Comparison of ENCODE assay signal across 8 cellular contexts in genomic region chr10:123044391-123044790, GRCh38. TPM values are rescaled to one million over a fixed set of nuclear protein-coding genes. Genes with fewer than 3 reads are reported as not detected.
DNase-seq lines count a peak whose midpoint lies in the region; TF ChIP-seq lines count a peak whose summit lies in the region.
"Had no signal": no experiment of that assay in that cellular context is flagged by ENCODE, and none has a peak within 500 bp of the region (broad histone marks: within the 10 kb centered on the region; RNA-seq: fewer than 3 reads in every experiment).

No MANE protein-coding gene starts in this region.

- no peak overlapping the region for H3K56ac ChIP-seq in mesendoderm (ENCODE audit: low read length)

- H3K27me3 ChIP-seq in adipocyte (replicated peaks; ENCODE audit: control insufficient read depth, insufficient read depth, low read length) = no peaks in the 10 kb centered on the region
- H3K27me3 ChIP-seq in mesendoderm (ENCODE audit: insufficient read depth, low read length, poor library complexity) = no peaks in the 10 kb centered on the region

- no CpG with 5 or more reads among the region's 2 CpGs for WGBS in mesendoderm (ENCODE audit: extremely low coverage, insufficient coverage, low lambda C conversion rate)

- DNase-seq in GM10266 (ENCODE audit: extremely low spot score) (no peak), MV-4-11 (lab: John Stamatoyannopoulos, UW) (peak; percentile 39), adipocyte (ENCODE audit: low read depth) (peak; percentile 51), mesendoderm (peak; percentile 13), mesothelial cell of epicardium (ENCODE audit: low spot score in 2 of 2, unreplicated experiment in 2 of 2) (no peak)
- no peak for DNase-seq in stimulated activated naive CD4-positive, alpha-beta T cell treated with Interleukin-2 at 50 U/mL for 16 hours (lab: John Stamatoyannopoulos, UW)
- no peak for DNase-seq in stimulated activated CD4-positive, alpha-beta T cell treated with anti-CD3 and anti-CD28 coated beads, Interleukin-4, amount 100 ng/mL, for 4 hours
- DNase-seq: stimulated activated CD4-positive, alpha-beta T cell treated with anti-CD3 and anti-CD28 coated beads, Interleukin-2, amount 100 ng/mL, for 48 hours had no signal

- H3K4me3 ChIP-seq in adipocyte (ENCODE audit: low read length) = no peak overlapping the region
- no peak overlapping the region for H3K4me3 ChIP-seq in mesendoderm (ENCODE audit: low read length)

- no peaks in the 10 kb centered on the region for H3K79me2 ChIP-seq in mesendoderm (ENCODE audit: control insufficient read depth, insufficient read depth, low read length)

- peaks cover 2% of the 10 kb centered on the region for H3K9me3 Mint-ChIP-seq in mesothelial cell of epicardium

- H3K27ac Mint-ChIP-seq in mesothelial cell of epicardium = no peak overlapping the region

- H3K27ac ChIP-seq in mesendoderm (ENCODE audit: low read depth, low read length) = no peak overlapping the region

- no peaks in the 10 kb centered on the region for H3K27me3 Mint-ChIP-seq in mesothelial cell of epicardium (ENCODE audit: low read depth)

- H3K18ac ChIP-seq in mesendoderm (ENCODE audit: low read length) = no peak overlapping the region

- no peak overlapping the region for H2BK15ac ChIP-seq in mesendoderm (replicated peaks; ENCODE audit: low read depth)

- no peaks in the 10 kb centered on the region for H3K9me3 ChIP-seq in adipocyte (ENCODE audit: control insufficient read depth, low read length)

- no peak overlapping the region for H3K23ac ChIP-seq in mesendoderm (ENCODE audit: low read length)

- H3K4me1 Mint-ChIP-seq in mesothelial cell of epicardium = no peaks in the 10 kb centered on the region

- H4K5ac ChIP-seq in mesendoderm (ENCODE audit: low read length) = no peak overlapping the region

- H3K4me1 ChIP-seq in adipocyte (ENCODE audit: control insufficient read depth, insufficient read depth, low read length) (no peaks in the 10 kb centered on the region), mesendoderm (ENCODE audit: control insufficient read depth, low read depth, low read length) (no peaks in the 10 kb centered on the region)

- H3K4me2 ChIP-seq in mesendoderm (ENCODE audit: low read length) = no peak overlapping the region

- no peaks in the 10 kb centered on the region for H3K79me1 ChIP-seq in mesendoderm (ENCODE audit: low read length)

- no peak overlapping the region for H3K4me3 Mint-ChIP-seq in mesothelial cell of epicardium

- TF ChIP-seq CTCF in GM10266 (IDR thresholded peaks at IDR 0.05; ENCODE audit: control insufficient read depth, insufficient read depth, low read depth, missing control alignments) (peak; percentile 2), mesothelial cell of epicardium (IDR thresholded peaks at IDR 0.05; ENCODE audit: unreplicated experiment) (no peak)

- no peak overlapping the region for H3K4ac ChIP-seq in mesendoderm (ENCODE audit: low read depth, low read length)

- peaks cover 13% of the 10 kb centered on the region for H3K36me3 Mint-ChIP-seq in mesothelial cell of epicardium

- peaks cover 10% of the 10 kb centered on the region for H3K36me3 ChIP-seq in adipocyte (ENCODE audit: control insufficient read depth, insufficient read depth, low read length, severe bottlenecking)
- no peaks in the 10 kb centered on the region for H3K36me3 ChIP-seq in mesendoderm (ENCODE audit: control insufficient read depth, insufficient read depth, low read length)

- no peak overlapping the region for H2BK120ac ChIP-seq in mesendoderm (ENCODE audit: low read depth, low read length)

- H2BK5ac ChIP-seq in mesendoderm (ENCODE audit: low read length) = no peak overlapping the region

- H3K9ac ChIP-seq in adipocyte (ENCODE audit: low read length) = no peak overlapping the region
- H3K9ac ChIP-seq in mesendoderm (ENCODE audit: low read length) = no peak overlapping the region

- no peak overlapping the region for H4K8ac ChIP-seq in mesendoderm (ENCODE audit: low read depth, low read length)

- H2AK5ac ChIP-seq in mesendoderm (ENCODE audit: low read length) = no peak overlapping the region

RNA-seq across cellular contexts. Expression of gene ACADSB, which starts 35.6 kb away (rescaled TPM):
- 19.1 TPM for polyA plus RNA-seq in mesendoderm (2013, experiment 1 of 2)
- 18.2 TPM for polyA plus RNA-seq in mesendoderm (2013, experiment 2 of 2)
- total RNA-seq in mesothelial cell of epicardium = 17.0 to 21.3 TPM (median 17.6 TPM) in 3 replicates

RNA-seq across cellular contexts. Expression of gene IKZF5, which starts 35.8 kb away (rescaled TPM):
- polyA plus RNA-seq in mesendoderm (2013, experiment 1 of 2) = 15.5 TPM
- polyA plus RNA-seq in mesendoderm (2013, experiment 2 of 2) = 15.3 TPM
- total RNA-seq in mesothelial cell of epicardium = 10.9 to 14.6 TPM (median 12.4 TPM) in 3 replicates

Comparison
In these comparisons a context has a peak if more than half of its experiments do, and no peak if none do; other contexts are left out.
1. DNase-seq: peak in MV-4-11 (single experiment), adipocyte (single experiment) and mesendoderm (single experiment); none in GM10266 (single experiment), stimulated activated naive CD4-positive, alpha-beta T cell treated with Interleukin-2 at 50 U/mL for 16 hours (single experiment), stimulated activated CD4-positive, alpha-beta T cell treated with anti-CD3 and anti-CD28 coated beads, Interleukin-4, amount 100 ng/mL, for 4 hours (0 of 2) and mesothelial cell of epicardium (0 of 2).